8 cellular contexts compared by ENCODE assay signal in genomic region chr19:11848594-11849263, GRCh38. TPM values are rescaled to one million over a fixed set of nuclear protein-coding genes. Genes with fewer than 3 reads are reported as not detected.
DNase-seq lines count a peak whose midpoint lies in the region; ATAC-seq and TF ChIP-seq lines count a peak whose summit lies in the region.

ZNF439 (plus strand) TSS chr19:11848726; CDS start chr19:11848868, 142 bp downstream.

- peak; percentile 100 for ATAC-seq in activated CD4-positive, alpha-beta T cell treated with anti-CD3 and anti-CD28 coated beads for 36 hours
- peak; percentile 100 for ATAC-seq in left colon
- ATAC-seq in HG03520 (IDR thresholded peaks at IDR 0.05; ENCODE audit: unreplicated experiment), result no peak

- H3K9me3 Mint-ChIP-seq in HFFc6, result peaks cover 5% of the 10 kb centered on the region; the same call in 1 of the 2 replicates
- peaks cover 3% of the 10 kb centered on the region for H3K9me3 Mint-ChIP-seq in activated CD4-positive, alpha-beta T cell treated with anti-CD3 and anti-CD28 coated beads for 36 hours (ENCODE audit: low read depth)
- no peaks in the 10 kb centered on the region for H3K9me3 Mint-ChIP-seq in chondrocyte (ENCODE audit: low read depth)

- H3K4me1 Mint-ChIP-seq in HFFc6 (ENCODE audit: low read depth) (peaks cover 5% of the 10 kb centered on the region), chondrocyte (ENCODE audit: low read depth) (peaks cover 12% of the 10 kb centered on the region)
- H3K4me1 Mint-ChIP-seq in activated CD4-positive, alpha-beta T cell treated with anti-CD3 and anti-CD28 coated beads for 36 hours, result peaks cover 23% of the 10 kb centered on the region

- H3K36me3 Mint-ChIP-seq in HFFc6 (ENCODE audit: low read depth) (peaks cover 11% of the 10 kb centered on the region; the same call in 1 of the 2 replicates), chondrocyte (ENCODE audit: low read depth) (peaks cover 3% of the 10 kb centered on the region)
- H3K36me3 Mint-ChIP-seq in activated CD4-positive, alpha-beta T cell treated with anti-CD3 and anti-CD28 coated beads for 36 hours (ENCODE audit: low read depth), result peaks cover 29% of the 10 kb centered on the region

- peak within 1 kb of the TSS; percentile 73 for H3K4me3 Mint-ChIP-seq in HFFc6
- peak within 1 kb of the TSS; percentile 80 for H3K4me3 Mint-ChIP-seq in activated CD4-positive, alpha-beta T cell treated with anti-CD3 and anti-CD28 coated beads for 36 hours
- peak within 1 kb of the TSS; percentile 77 for H3K4me3 Mint-ChIP-seq in chondrocyte (ENCODE audit: unreplicated experiment)

- TF ChIP-seq CTCF in HFFc6 (IDR thresholded peaks at IDR 0.05), result no peak
- no peak for TF ChIP-seq CTCF in chondrocyte (IDR thresholded peaks at IDR 0.05)

- H3K27me3 Mint-ChIP-seq in HFFc6 (ENCODE audit: insufficient read depth) (peaks cover 14% of the 10 kb centered on the region), chondrocyte (ENCODE audit: low read depth) (no peaks in the 10 kb centered on the region)
- H3K27me3 Mint-ChIP-seq in activated CD4-positive, alpha-beta T cell treated with anti-CD3 and anti-CD28 coated beads for 36 hours, result no peaks in the 10 kb centered on the region

- DNase-seq in DMS153 treated with DMSO at 0.1 percent for 48 hours (lab: John Stamatoyannopoulos, UW; ENCODE audit: unreplicated experiment), result peak; percentile 88
- peak; percentile 8 for DNase-seq in HFFc6
- DNase-seq in NCI-H2171 treated with DMSO at 0.1 percent for 48 hours (lab: John Stamatoyannopoulos, UW), result peak; percentile 4
- DNase-seq in activated CD4-positive, alpha-beta T cell treated with anti-CD3 and anti-CD28 coated beads for 36 hours, result peak; percentile 96
- no peak for DNase-seq in chondrocyte (ENCODE audit: low spot score)
- DNase-seq in left colon, result peak; percentile 94 to 98
- DNase-seq in stimulated activated CD4-positive, alpha-beta T cell treated with anti-CD3 and anti-CD28 coated beads, Interleukin-1b, Interleukin-23, amount 100 ng/mL, for 1 hour (ENCODE audit: low read depth in 2 of 2), result peak; percentile 62 to 80

- H3K27ac Mint-ChIP-seq in HFFc6 (no peak within 1 kb of the TSS), chondrocyte (ENCODE audit: unreplicated experiment) (peak within 1 kb of the TSS; percentile 85)
- H3K27ac Mint-ChIP-seq in activated CD4-positive, alpha-beta T cell treated with anti-CD3 and anti-CD28 coated beads for 36 hours, result peak within 1 kb of the TSS; percentile 85

- POLR2A ChIA-PET in activated CD4-positive, alpha-beta T cell treated with anti-CD3 and anti-CD28 coated beads for 36 hours (lab: Charles Lee), result no interaction called here

- CTCF ChIA-PET in activated CD4-positive, alpha-beta T cell treated with anti-CD3 and anti-CD28 coated beads for 36 hours (lab: Charles Lee), result interaction anchor here (0.6 to 2.1 kb wide), 2 partner anchors 51 to 692 kb away, joined by 4 to 10 read pairs; partner anchors contain the start of gene ZNF491

- intact Hi-C loops in activated CD4-positive, alpha-beta T cell treated with anti-CD3 and anti-CD28 coated beads for 36 hours (cut with DNase I, micrococcal nuclease), result loop anchor here (1.0 to 5.0 kb wide), 6 partner anchors 34 to 293 kb away; partner anchors contain the start of genes ZNF440 (in 2 of the 2) and ZNF491 (in 1 of the 2)
- intact Hi-C loops in left colon (cut with DNase I, micrococcal nuclease), result no loop called here

RNA-seq across cellular contexts. Expression of gene ZNF439, which starts in this region (rescaled TPM):
- 1 to 10 TPM in 3 of 6 experiments, under 1 TPM in 3; 0.71 to 1.7 (median 0.92) TPM for total RNA-seq in HFFc6 (2021; fragmentation: NEBNext Ultra II Directional; extraction: Animal tissue kit (Norgen Biotek cat#: 25700))
- 10 to 100 TPM; 10.4 to 11.4 TPM for total RNA-seq in activated CD4-positive, alpha-beta T cell treated with anti-CD3 and anti-CD28 coated beads for 36 hours
- total RNA-seq in chondrocyte (1.1 to 5.7 TPM (median 4.9 TPM) in 3 replicates), left colon (10 to 100 TPM in 1 of 2 donors, 1 to 10 TPM in 1; 9.6 to 10.9 TPM)

Comparison
In these comparisons a context has a peak if more than half of its experiments do, and no peak if none do; other contexts are left out.
1. intact Hi-C loops: an anchor here in activated CD4-positive, alpha-beta T cell treated with anti-CD3 and anti-CD28 coated beads for 36 hours (1.0 to 5.0 kb wide); none called in left colon.